1 cellular context compared by ENCODE assay signal in the genomic region with DNA sequence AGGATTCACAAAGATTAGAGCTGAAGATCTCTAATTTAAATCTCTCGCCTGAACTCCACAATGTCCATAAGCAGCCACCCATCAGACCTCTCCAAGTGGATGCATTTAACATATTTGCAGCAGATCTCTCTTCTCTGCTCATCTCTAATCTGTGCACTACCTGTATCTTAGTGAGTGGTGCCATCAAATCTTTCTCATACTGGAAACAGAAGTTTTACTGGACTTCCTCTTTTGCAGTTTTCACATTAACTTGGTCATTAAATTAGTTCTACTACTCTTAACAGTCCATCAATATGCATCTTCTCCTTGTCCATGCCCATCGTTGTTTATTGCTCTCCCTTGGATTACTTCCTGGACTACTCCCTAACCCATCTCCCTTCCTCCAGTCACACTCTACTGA.
TF ChIP-seq lines count a peak whose summit lies in the region.

No MANE protein-coding gene starts in this region.

TF ChIP-seq in GM23338, 12 proteins besides CTCF, POLR2A, EP300 and RAD21 (continued from another document):
- TF ChIP-seq ZNF462 (CRISPR knock-in tag; IDR thresholded peaks at IDR 0.05) = no peak
- TF ChIP-seq ZNF114 (CRISPR knock-in tag; IDR thresholded peaks at IDR 0.05) = no peak
- no peak for TF ChIP-seq CREB1 (CRISPR knock-in tag; IDR thresholded peaks at IDR 0.05; ENCODE audit: low read depth)
- no peak for TF ChIP-seq STAT1 (IDR thresholded peaks at IDR 0.05; ENCODE audit: unreplicated experiment)
- no peak for TF ChIP-seq ETS1 (IDR thresholded peaks at IDR 0.05)
